In genomic region chr16:65044861-65045260, GRCh38 we compare ENCODE assay signal across 23 cellular contexts.
DNase-seq lines count a peak whose midpoint lies in the region; ATAC-seq and TF ChIP-seq lines count a peak whose summit lies in the region.
"Had no signal": no experiment of that assay in that cellular context is flagged by ENCODE, and none has a peak within 500 bp of the region (broad histone marks: within the 10 kb centered on the region; RNA-seq: fewer than 3 reads in every experiment).

No MANE protein-coding gene starts in this region.

- intact Hi-C loops in dorsolateral prefrontal cortex (cut with DNase I) (no loop called here), posterior vena cava (cut with DNase I) (loop anchor here in 1 of 2 donors (5.0 kb wide), 1 partner anchor 882 kb away; no protein-coding TSS in a partner anchor)

- peak overlapping the region in 53 of 59 donors; percentile 7 to 84 (median 67) for H3K27ac ChIP-seq in dorsolateral prefrontal cortex
- H3K27ac ChIP-seq: esophagus muscularis mucosa, neutrophil, skin epidermis, stomach had no signal

- no peak for ATAC-seq in GM21367 (IDR thresholded peaks at IDR 0.05; ENCODE audit: unreplicated experiment)
- ATAC-seq: Panc1, WTC11 had no signal

- peak; percentile 8 for DNase-seq in AG09319 (ENCODE audit: extremely low read depth, low read depth)
- peak; percentile 86 for DNase-seq in RPMI7951 (ENCODE audit: low read depth)
- DNase-seq in dorsolateral prefrontal cortex, result peak in 1 of 10 donors; percentile 47
- no peak for DNase-seq in posterior vena cava (ENCODE audit: low spot score)
- DNase-seq in SKM-1 treated with dmso at 0.1 percent for 144 hours (lab: John Stamatoyannopoulos, UW; ENCODE audit: unreplicated experiment), result no peak
- no peak for DNase-seq in DMS53 treated with DMSO at 0.1 percent for 48 hours (lab: John Stamatoyannopoulos, UW; ENCODE audit: unreplicated experiment)
- DNase-seq: activated CD8-positive, alpha-beta memory T cell treated with anti-CD3 and anti-CD28 coated beads, Interleukin-2, amount 50 U/mL, for 48 hours; cortex of kidney; DMS153; Karpas-422; NCI-H1694 treated with DMSO at 0.1 percent for 48 hours; stomach had no signal

- peak overlapping the region; percentile 7 to 91 (median 40) for H3K27ac Mint-ChIP-seq in nephron
- H3K27ac Mint-ChIP-seq: activated naive CD8-positive, alpha-beta T cell; B cell; memory B cell; WTC11 had no signal

- peak overlapping the region in 3 of 59 donors; percentile 5 to 20 (median 9) for H3K4me3 ChIP-seq in dorsolateral prefrontal cortex
- H3K4me3 ChIP-seq: esophagus muscularis mucosa, HAP-1, skin epidermis, stomach had no signal

- no peak for TF ChIP-seq CTCF in AG09319 (IDR thresholded peaks at IDR 0.05; ENCODE audit: low read depth, low read length)
- no peak for TF ChIP-seq CTCF in dorsolateral prefrontal cortex (IDR thresholded peaks at IDR 0.05 in 54 of 56, conservative IDR thresholded peaks at IDR 0.05 in 2 of 56; ENCODE audit: low read depth in 1 of 56, partially characterized antibody in 56 of 56)
- no peak for TF ChIP-seq CTCF in nephron (IDR thresholded peaks at IDR 0.05; ENCODE audit: unreplicated experiment in 3 of 3)

- H3K4me1 Mint-ChIP-seq in nephron, result peaks cover 49% of the 10 kb centered on the region
- H3K4me1 Mint-ChIP-seq: B cell, memory B cell had no signal

- H3K4me3 Mint-ChIP-seq in nephron, result no peak overlapping the region
- H3K4me3 Mint-ChIP-seq: activated naive CD8-positive, alpha-beta T cell; B cell; memory B cell; WTC11 had no signal

- no peaks in the 10 kb centered on the region for H3K27me3 Mint-ChIP-seq in nephron (ENCODE audit: low read depth)
- H3K27me3 Mint-ChIP-seq: activated naive CD8-positive, alpha-beta T cell; B cell; memory B cell had no signal

- H3K27me3 ChIP-seq in dorsolateral prefrontal cortex, result no peaks in the 10 kb centered on the region
- H3K27me3 ChIP-seq: esophagus muscularis mucosa, neutrophil, stomach had no signal

- peaks cover 87% of the 10 kb centered on the region for H3K36me3 Mint-ChIP-seq in nephron (ENCODE audit: low read depth)
- H3K36me3 Mint-ChIP-seq: activated naive CD8-positive, alpha-beta T cell; memory B cell had no signal

- no peaks in the 10 kb centered on the region for H3K9me3 Mint-ChIP-seq in nephron

Comparison
In these comparisons a context has a peak if more than half of its experiments do, and no peak if none do; other contexts are left out.
1. DNase-seq: peak in AG09319 (single experiment) and RPMI7951 (single experiment); none in posterior vena cava (single experiment), SKM-1 treated with dmso at 0.1 percent for 144 hours (single experiment) and DMS53 treated with DMSO at 0.1 percent for 48 hours (single experiment).